ENCODE assay signal across 1 cellular context in the genomic region with DNA sequence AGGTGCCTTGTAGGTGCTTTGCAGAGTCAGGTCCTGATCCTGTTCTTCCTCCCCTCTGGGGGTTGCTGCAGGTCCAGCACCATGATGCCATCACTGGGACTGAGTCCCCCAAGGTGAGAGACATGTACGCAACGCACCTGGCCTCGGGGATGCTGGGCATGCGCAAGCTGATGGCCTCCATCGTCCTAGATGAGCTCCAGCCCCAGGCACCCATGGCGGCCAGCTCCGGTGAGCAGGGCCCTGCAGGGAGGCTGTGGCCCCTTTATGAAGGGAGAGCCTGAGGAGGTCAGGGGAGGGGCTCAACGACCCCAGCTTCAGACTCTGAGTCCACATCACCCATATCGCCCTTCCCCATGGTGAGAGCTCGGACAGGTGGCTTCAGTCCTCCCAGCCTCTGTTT.
TF ChIP-seq lines count a peak whose summit lies in the region.

No MANE protein-coding gene starts in this region.

TF ChIP-seq in HepG2, 621 proteins besides CTCF, POLR2A, EP300 and RAD21:
- TF ChIP-seq SOX6 (IDR thresholded peaks at IDR 0.05) = no peak
- no peak for TF ChIP-seq SOX6 (CRISPR knock-in tag; IDR thresholded peaks at IDR 0.05)
- TF ChIP-seq ZKSCAN1 (IDR thresholded peaks at IDR 0.05; ENCODE audit: low read length) = 0 out of 2 replicates have a peak, but pooled peaks have one; percentile 16
- no peak for TF ChIP-seq XRCC5 (optimal IDR thresholded peaks at IDR 0.05; ENCODE audit: low read length)
- no peak for TF ChIP-seq CSRNP2 (CRISPR knock-in tag; conservative IDR thresholded peaks at IDR 0.05; ENCODE audit: low read depth)
- no peak for TF ChIP-seq MAFF (IDR thresholded peaks at IDR 0.05; ENCODE audit: low read depth, low read length)
